10 cellular contexts compared by ENCODE assay signal in genomic region chr1:119779869-119780356, GRCh38. TPM values are rescaled to one million over a fixed set of nuclear protein-coding genes. Genes with fewer than 3 reads are reported as not detected.
DNase-seq lines count a peak whose midpoint lies in the region; ATAC-seq lines count a peak whose summit lies in the region.
"Had no signal": no experiment of that assay in that cellular context is flagged by ENCODE, and none has a peak within 500 bp of the region (broad histone marks: within the 10 kb centered on the region; RNA-seq: fewer than 3 reads in every experiment).

No MANE protein-coding gene starts in this region.

- ATAC-seq in left ventricle myocardium superior, result peak; percentile 80
- no peak for ATAC-seq in GM19452 (IDR thresholded peaks at IDR 0.05; ENCODE audit: unreplicated experiment)
- no peak for ATAC-seq in GM21447 (IDR thresholded peaks at IDR 0.05; ENCODE audit: unreplicated experiment)

- H3K4me3 ChIP-seq in skin epidermis, result no peak overlapping the region

- peak; percentile 27 for DNase-seq in GM03348 (ENCODE audit: low spot score)
- peak; percentile 17 for DNase-seq in OCI-M1 (lab: John Stamatoyannopoulos, UW)
- no peak for DNase-seq in left ventricle myocardium superior
- no peak for DNase-seq in NK-92 treated with Interleukin-12 subunit alpha and Interleukin-12 subunit beta, amount 100 ng/mL, for 24 hours (lab: John Stamatoyannopoulos, UW)
- DNase-seq in nucleus accumbens (lab: John Stamatoyannopoulos, UW), result no peak

- intact Hi-C loops in left ventricle myocardium superior (cut with micrococcal nuclease), result no loop called here

- peak overlapping the region in 13 of 21 experiments; percentile 16 to 70 (median 38) for H3K27ac ChIP-seq in skin epidermis

RNA-seq across cellular contexts. Expression of gene HMGCS2, which starts 11.2 kb away (rescaled TPM):
- total RNA-seq in left ventricle myocardium superior, result 149 TPM

RNA-seq across cellular contexts. Expression of gene REG4, which starts 31.3 kb away (rescaled TPM):
- not detected for total RNA-seq in left ventricle myocardium superior
- total RNA-seq: skeletal muscle tissue, urinary bladder had no signal

Comparison
In these comparisons a context has a peak if more than half of its experiments do, and no peak if none do; other contexts are left out.
1. DNase-seq: peak in GM03348 (single experiment) and OCI-M1 (single experiment); none in left ventricle myocardium superior (single experiment), NK-92 treated with Interleukin-12 subunit alpha and Interleukin-12 subunit beta, amount 100 ng/mL, for 24 hours (single experiment) and nucleus accumbens (0 of 56).